ENCODE assay signal across 20 cellular contexts in the genomic region with DNA sequence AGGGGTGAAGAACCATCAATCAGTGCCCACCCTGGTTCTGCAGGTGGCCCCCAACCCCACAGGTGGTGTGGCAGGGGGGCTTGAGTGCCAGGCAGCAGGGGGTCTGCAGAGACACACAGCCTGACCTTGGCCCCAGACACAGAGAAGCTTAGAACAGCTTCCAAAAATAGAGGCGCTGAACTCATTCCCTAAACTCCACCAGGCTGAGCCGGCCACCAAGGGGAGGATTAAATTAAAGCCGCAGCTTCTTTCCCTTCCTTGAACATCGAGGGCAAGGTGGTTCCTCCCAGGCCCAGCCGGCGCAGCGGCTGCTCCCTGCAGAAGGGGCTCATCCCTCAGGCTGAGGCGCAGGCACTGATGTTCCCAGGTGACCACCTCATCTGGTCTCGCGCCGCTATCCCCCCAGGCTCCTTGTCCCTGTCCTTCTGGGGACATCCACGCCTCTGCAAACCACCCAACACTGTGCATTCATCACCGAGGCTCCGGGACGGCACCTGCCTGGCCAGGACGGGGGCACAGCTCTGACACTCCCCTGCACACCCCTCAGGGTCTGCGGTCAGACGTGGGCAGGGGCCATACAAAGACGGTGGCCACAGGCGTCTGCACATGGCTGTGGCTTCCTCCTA. TPM values are rescaled to one million over a fixed set of nuclear protein-coding genes. Genes with fewer than 3 reads are reported as not detected.
A peak's percentile ranks its signal among the peaks of the same experiment; 100 is the strongest.
DNase-seq lines count a peak whose midpoint lies in the region; ATAC-seq and TF ChIP-seq lines count a peak whose summit lies in the region.
"Had no signal": no experiment of that assay in that cellular context is flagged by ENCODE, and none has a peak within 500 bp of the region (broad histone marks: within the 10 kb centered on the region; RNA-seq: fewer than 3 reads in every experiment).

No MANE protein-coding gene starts in this region.

- H3K4me3 ChIP-seq in right atrium auricular region, result no peak overlapping the region

- peaks cover 0 to 9% of the 10 kb centered on the region in 2 donors for H3K4me1 ChIP-seq in right atrium auricular region

- no peak overlapping the region for H3K4me3 Mint-ChIP-seq in activated T-cell treated with anti-CD3 and anti-CD28 coated beads, Interleukin-2, amount 50 U/mL, for 72 hours
- H3K4me3 Mint-ChIP-seq in WTC11, result no peak overlapping the region
- no peak overlapping the region for H3K4me3 Mint-ChIP-seq in stimulated activated naive B cell treated with anti-CD40 and anti-IgM and Interleukin-4, amounts not matched to agents 10 μg/mL and 1 μg/mL and 100 μg/mL, for 72 hours
- no peak overlapping the region for H3K4me3 Mint-ChIP-seq in activated naive CD8-positive, alpha-beta T cell treated with anti-CD3 and anti-CD28 coated beads, Interleukin-2, amount 50 U/mL, for 24 hours
- H3K4me3 Mint-ChIP-seq: activated CD4-positive, alpha-beta T cell treated with anti-CD3 and anti-CD28 coated beads for 36 hours; activated naive CD4-positive, alpha-beta T cell treated with anti-CD3 and anti-CD28 coated beads, Interleukin-2, amount 50 U/mL, for 24 hours; CD4-positive, alpha-beta memory T cell; naive B cell had no signal

- H3K36me3 ChIP-seq in right atrium auricular region, result peaks cover 12% of the 10 kb centered on the region

- peak; percentile 24 to 38 for ATAC-seq in activated T-cell treated with anti-CD3 and anti-CD28 coated beads, Interleukin-2, amount 50 U/mL, for 72 hours (replicated peaks in 1 of 2)
- no peak for ATAC-seq in WTC11
- ATAC-seq in stimulated activated naive B cell treated with anti-CD40 and anti-IgM and Interleukin-4, amounts not matched to agents 10 μg/mL and 1 μg/mL and 100 μg/mL, for 72 hours (replicated peaks), result peak; percentile 45 to 62
- ATAC-seq in activated naive CD8-positive, alpha-beta T cell treated with anti-CD3 and anti-CD28 coated beads, Interleukin-2, amount 50 U/mL, for 24 hours, result no peak
- ATAC-seq: activated CD4-positive, alpha-beta T cell treated with anti-CD3 and anti-CD28 coated beads for 36 hours had no signal

- H3K4me1 Mint-ChIP-seq in activated T-cell treated with anti-CD3 and anti-CD28 coated beads, Interleukin-2, amount 50 U/mL, for 72 hours (ENCODE audit: low read depth), result peaks cover 6% of the 10 kb centered on the region
- H3K4me1 Mint-ChIP-seq in WTC11, result peaks cover 6% of the 10 kb centered on the region; the same call in 1 of the 2 replicates
- peaks cover 6 to 12% of the 10 kb centered on the region in 2 donors for H3K4me1 Mint-ChIP-seq in stimulated activated naive B cell treated with anti-CD40 and anti-IgM and Interleukin-4, amounts not matched to agents 10 μg/mL and 1 μg/mL and 100 μg/mL, for 72 hours
- no peaks in the 10 kb centered on the region for H3K4me1 Mint-ChIP-seq in activated naive CD8-positive, alpha-beta T cell treated with anti-CD3 and anti-CD28 coated beads, Interleukin-2, amount 50 U/mL, for 24 hours
- H3K4me1 Mint-ChIP-seq: activated CD4-positive, alpha-beta T cell treated with anti-CD3 and anti-CD28 coated beads for 36 hours had no signal

- POLR2A ChIA-PET in WTC11 (lab: Charles Lee), result no interaction called here

- H3K9me3 Mint-ChIP-seq in activated T-cell treated with anti-CD3 and anti-CD28 coated beads, Interleukin-2, amount 50 U/mL, for 72 hours, result no peaks in the 10 kb centered on the region
- no peaks in the 10 kb centered on the region for H3K9me3 Mint-ChIP-seq in WTC11
- peaks cover 0 to 4% of the 10 kb centered on the region in 2 donors for H3K9me3 Mint-ChIP-seq in stimulated activated naive B cell treated with anti-CD40 and anti-IgM and Interleukin-4, amounts not matched to agents 10 μg/mL and 1 μg/mL and 100 μg/mL, for 72 hours
- no peaks in the 10 kb centered on the region for H3K9me3 Mint-ChIP-seq in activated naive CD8-positive, alpha-beta T cell treated with anti-CD3 and anti-CD28 coated beads, Interleukin-2, amount 50 U/mL, for 24 hours
- H3K9me3 Mint-ChIP-seq: activated naive CD4-positive, alpha-beta T cell treated with anti-CD3 and anti-CD28 coated beads, Interleukin-2, amount 50 U/mL, for 24 hours; CD4-positive, alpha-beta memory T cell had no signal

- CTCF ChIA-PET in WTC11 (lab: Charles Lee), result interaction anchor here (0.6 to 2.4 kb wide), 2 partner anchors 53 to 63 kb away, joined by 4 to 8 read pairs; no protein-coding TSS in a partner anchor

- H3K27me3 Mint-ChIP-seq in activated T-cell treated with anti-CD3 and anti-CD28 coated beads, Interleukin-2, amount 50 U/mL, for 72 hours (ENCODE audit: low read depth), result no peaks in the 10 kb centered on the region
- no peaks in the 10 kb centered on the region for H3K27me3 Mint-ChIP-seq in WTC11 (ENCODE audit: low read depth)
- H3K27me3 Mint-ChIP-seq in stimulated activated naive B cell treated with anti-CD40 and anti-IgM and Interleukin-4, amounts not matched to agents 10 μg/mL and 1 μg/mL and 100 μg/mL, for 72 hours, result peaks cover 0 to 7% of the 10 kb centered on the region in 2 donors
- no peaks in the 10 kb centered on the region for H3K27me3 Mint-ChIP-seq in activated naive CD8-positive, alpha-beta T cell treated with anti-CD3 and anti-CD28 coated beads, Interleukin-2, amount 50 U/mL, for 24 hours
- H3K27me3 Mint-ChIP-seq: activated CD4-positive, alpha-beta T cell treated with anti-CD3 and anti-CD28 coated beads for 36 hours; activated naive CD4-positive, alpha-beta T cell treated with anti-CD3 and anti-CD28 coated beads, Interleukin-2, amount 50 U/mL, for 24 hours; CD4-positive, alpha-beta memory T cell; naive B cell; progenitor cell of endocrine pancreas had no signal

- no peaks in the 10 kb centered on the region for H3K27me3 ChIP-seq in right atrium auricular region

- peak overlapping the region; percentile 26 to 64 for H3K27ac ChIP-seq in right atrium auricular region

- no peak for TF ChIP-seq CTCF in WTC11 (IDR thresholded peaks at IDR 0.05)
- TF ChIP-seq CTCF in right atrium auricular region (IDR thresholded peaks at IDR 0.05), result no peak

- H3K9me3 ChIP-seq in right atrium auricular region, result no peaks in the 10 kb centered on the region

- H3K27ac Mint-ChIP-seq in activated T-cell treated with anti-CD3 and anti-CD28 coated beads, Interleukin-2, amount 50 U/mL, for 72 hours, result no peak overlapping the region
- H3K27ac Mint-ChIP-seq in WTC11, result peak overlapping the region; percentile 79; the same call in 1 of the 2 replicates
- peak overlapping the region; percentile 69 for H3K27ac Mint-ChIP-seq in stimulated activated naive B cell treated with anti-CD40 and anti-IgM and Interleukin-4, amounts not matched to agents 10 μg/mL and 1 μg/mL and 100 μg/mL, for 72 hours
- H3K27ac Mint-ChIP-seq in activated naive CD8-positive, alpha-beta T cell treated with anti-CD3 and anti-CD28 coated beads, Interleukin-2, amount 50 U/mL, for 24 hours, result no peak overlapping the region
- H3K27ac Mint-ChIP-seq: activated CD4-positive, alpha-beta T cell treated with anti-CD3 and anti-CD28 coated beads for 36 hours; activated naive CD4-positive, alpha-beta T cell treated with anti-CD3 and anti-CD28 coated beads, Interleukin-2, amount 50 U/mL, for 24 hours had no signal

- peaks cover 2 to 3% of the 10 kb centered on the region in 2 donors for H3K36me3 Mint-ChIP-seq in activated T-cell treated with anti-CD3 and anti-CD28 coated beads, Interleukin-2, amount 50 U/mL, for 72 hours (ENCODE audit: insufficient read depth in 2 of 2)
- peaks cover 30% of the 10 kb centered on the region for H3K36me3 Mint-ChIP-seq in WTC11
- H3K36me3 Mint-ChIP-seq in stimulated activated naive B cell treated with anti-CD40 and anti-IgM and Interleukin-4, amounts not matched to agents 10 μg/mL and 1 μg/mL and 100 μg/mL, for 72 hours, result peaks cover 17 to 21% of the 10 kb centered on the region in 2 donors
- peaks cover 12% of the 10 kb centered on the region for H3K36me3 Mint-ChIP-seq in activated naive CD8-positive, alpha-beta T cell treated with anti-CD3 and anti-CD28 coated beads, Interleukin-2, amount 50 U/mL, for 24 hours (ENCODE audit: low read depth)

- no peak for DNase-seq in activated T-cell treated with anti-CD3 and anti-CD28 coated beads, Interleukin-2, amount 50 U/mL, for 72 hours
- no peak for DNase-seq in activated T-cell treated with anti-CD3 and anti-CD28 coated beads, Interleukin-2, amount 50 U/mL, for 48 hours
- DNase-seq in WTC11 (ENCODE audit: low spot score) (no peak), right atrium auricular region (ENCODE audit: low spot score) (no peak), AG08395 (ENCODE audit: low spot score) (no peak)
- DNase-seq in stimulated activated naive B cell treated with anti-CD40 and anti-IgM and Interleukin-4, amounts not matched to agents 10 μg/mL and 1 μg/mL and 100 μg/mL, for 72 hours, result no peak
- DNase-seq in stimulated activated CD4-positive, alpha-beta T cell treated with anti-CD3 and anti-CD28 coated beads, Interleukin-4, amount 100 ng/mL, for 24 hours, result no peak
- DNase-seq in activated naive CD8-positive, alpha-beta T cell treated with anti-CD3 and anti-CD28 coated beads, Interleukin-2, amount 50 U/mL, for 24 hours, result no peak
- DNase-seq: activated CD4-positive, alpha-beta T cell treated with anti-CD3 and anti-CD28 coated beads for 36 hours; activated CD8-positive, alpha-beta memory T cell treated with anti-CD3 and anti-CD28 coated beads, Interleukin-2, amount 50 U/mL, for 48 hours; CD4-positive, alpha-beta memory T cell; DMS79 treated with DMSO at 0.1 percent for 48 hours; mammary epithelial cell; naive B cell; NCI-H1694 treated with DMSO at 0.1 percent for 48 hours; NCI-H510A; stimulated activated naive CD4-positive, alpha-beta T cell treated with Interleukin-2 at 50 U/mL for 16 hours; T-helper 9 cell had no signal

TF ChIP-seq in WTC11, 78 proteins besides CTCF, POLR2A, EP300 and RAD21 (continues in another document):
- TF ChIP-seq, protein P1, sequence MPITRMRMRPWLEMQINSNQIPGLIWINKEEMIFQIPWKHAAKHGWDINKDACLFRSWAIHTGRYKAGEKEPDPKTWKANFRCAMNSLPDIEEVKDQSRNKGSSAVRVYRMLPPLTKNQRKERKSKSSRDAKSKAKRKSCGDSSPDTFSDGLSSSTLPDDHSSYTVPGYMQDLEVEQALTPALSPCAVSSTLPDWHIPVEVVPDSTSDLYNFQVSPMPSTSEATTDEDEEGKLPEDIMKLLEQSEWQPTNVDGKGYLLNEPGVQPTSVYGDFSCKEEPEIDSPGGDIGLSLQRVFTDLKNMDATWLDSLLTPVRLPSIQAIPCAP (CRISPR knock-in tag; IDR thresholded peaks at IDR 0.05), result no peak

RNA-seq across cellular contexts. Expression of gene LAMP1, which starts 30.8 kb away (rescaled TPM):
- total RNA-seq in activated T-cell treated with anti-CD3 and anti-CD28 coated beads, Interleukin-2, amount 50 U/mL, for 72 hours, result 10 to 100 TPM; 55.4 to 66.8 TPM
- total RNA-seq in WTC11 (2021), result 135 to 150 TPM (median 140 TPM) in 3 replicates
- total RNA-seq in right atrium auricular region, result 10 to 100 TPM; 70.0 to 73.7 TPM

RNA-seq across cellular contexts. Expression of gene GRTP1, which starts 36.1 kb away (rescaled TPM):
- 1 to 10 TPM in 1 of 2 donors, under 1 TPM in 1; 0.79 to 2.5 TPM for total RNA-seq in activated T-cell treated with anti-CD3 and anti-CD28 coated beads, Interleukin-2, amount 50 U/mL, for 72 hours
- total RNA-seq in WTC11 (2021) (59.0 to 62.0 TPM (median 60.0 TPM) in 3 replicates), right atrium auricular region (1 to 10 TPM in 1 of 2 donors, under 1 TPM in 1; 0.48 to 2.4 TPM)

Comparison
In these comparisons a context has a peak if more than half of its experiments do, and no peak if none do; other contexts are left out.
1. ATAC-seq: peak in activated T-cell treated with anti-CD3 and anti-CD28 coated beads, Interleukin-2, amount 50 U/mL, for 72 hours (2 of 2) and stimulated activated naive B cell treated with anti-CD40 and anti-IgM and Interleukin-4, amounts not matched to agents 10 μg/mL and 1 μg/mL and 100 μg/mL, for 72 hours (2 of 2); none in WTC11 (single experiment) and activated naive CD8-positive, alpha-beta T cell treated with anti-CD3 and anti-CD28 coated beads, Interleukin-2, amount 50 U/mL, for 24 hours (single experiment).
2. H3K27ac Mint-ChIP-seq: peak in WTC11 (single experiment) and stimulated activated naive B cell treated with anti-CD40 and anti-IgM and Interleukin-4, amounts not matched to agents 10 μg/mL and 1 μg/mL and 100 μg/mL, for 72 hours (single experiment); none in activated T-cell treated with anti-CD3 and anti-CD28 coated beads, Interleukin-2, amount 50 U/mL, for 72 hours (single experiment) and activated naive CD8-positive, alpha-beta T cell treated with anti-CD3 and anti-CD28 coated beads, Interleukin-2, amount 50 U/mL, for 24 hours (single experiment).
3. RNA of gene GRTP1, which starts 36.1 kb away (total RNA-seq): 59.0 to 62.0 TPM in WTC11; 0.79 to 2.5 TPM in activated T-cell treated with anti-CD3 and anti-CD28 coated beads, Interleukin-2, amount 50 U/mL, for 72 hours and 0.48 to 2.4 TPM in right atrium auricular region; every median in the first group is over 10 times any median in the second.